Comparison of ENCODE assay signal across 8 cellular contexts in genomic region chr17:7583253-7584109, GRCh38. TPM values are rescaled to one million over a fixed set of nuclear protein-coding genes. Genes with fewer than 3 reads are reported as not detected.
A peak's percentile ranks its signal among the peaks of the same experiment; 100 is the strongest.
DNase-seq lines count a peak whose midpoint lies in the region; ATAC-seq, FAIRE-seq and TF ChIP-seq lines count a peak whose summit lies in the region.

TSS of gene MPDU1 (plus strand) at chr17:7583852. CDS start at chr17:7583863, 11 bp downstream.

- WGBS in A549 (ENCODE audit: missing lambda C conversion rate), result 11% methylated on average over 59 of the region's 69 CpGs
- WGBS in mammary epithelial cell (ENCODE audit: low coverage, missing lambda C conversion rate), result 6% methylated on average over 63 of the region's 69 CpGs
- 15 to 20% (median 16%) methylated on average over 69 of the region's 69 CpGs for WGBS in small intestine, 3 donors

- H3K27me3 ChIP-seq in WERI-Rb-1 (ENCODE audit: insufficient read depth, low read depth, severe bottlenecking) (no peaks in the 10 kb centered on the region), mammary epithelial cell (ENCODE audit: insufficient read depth, low read length) (no peaks in the 10 kb centered on the region), small intestine (ENCODE audit: control insufficient read depth in 2 of 2, insufficient read depth in 2 of 2, low read length in 2 of 2) (no peaks in the 10 kb centered on the region)

- peak within 1 kb of the TSS; percentile 84 for H3K4me2 ChIP-seq in A549
- peak within 1 kb of the TSS; percentile 87 for H3K4me2 ChIP-seq in mammary epithelial cell (ENCODE audit: insufficient read depth, low read depth, low read length)

- dilution Hi-C loops in mammary epithelial cell (cut with HindIII; ENCODE audit: low sequenced_read_pairs), result loop anchor here (5.0 kb wide), 2 partner anchors 104 to 106 kb away; partner anchors contain the start of genes TP53, WRAP53 and ZBTB4

- no peak for TF ChIP-seq EP300 in A549 (IDR thresholded peaks at IDR 0.05)

- H2AFZ ChIP-seq in mammary epithelial cell (ENCODE audit: low read depth, low read length), result peak within 1 kb of the TSS; percentile 89

- no peak for TF ChIP-seq RAD21 in A549 (conservative IDR thresholded peaks at IDR 0.05 in 1 of 2, IDR thresholded peaks at IDR 0.05 in 1 of 2)

- peak; percentile 74 for TF ChIP-seq POLR2A in A549 (IDR thresholded peaks at IDR 0.05; ENCODE audit: low read length)

- peak; percentile 35 to 68 for ATAC-seq in A549
- ATAC-seq in GM18867 (IDR thresholded peaks at IDR 0.05; ENCODE audit: unreplicated experiment), result peak; percentile 65
- peak; percentile 49 for ATAC-seq in HG03103 (IDR thresholded peaks at IDR 0.05; ENCODE audit: low read depth, unreplicated experiment)

- DNase-seq in A549 (ENCODE audit: low read depth in 1 of 2, low spot score in 1 of 2), result peak; percentile 89 to 97
- peak; percentile 96 for DNase-seq in NCI-H2227 (lab: John Stamatoyannopoulos, UW; ENCODE audit: unreplicated experiment)
- peak; percentile 97 for DNase-seq in WERI-Rb-1
- peak; percentile 95 for DNase-seq in mammary epithelial cell
- peak; percentile 86 for DNase-seq in iPS-NIHi11 (ENCODE audit: low spot score)
- peak; percentile 95 for DNase-seq in small intestine

- intact Hi-C loops in mammary epithelial cell (cut with micrococcal nuclease), result loop anchor here (1.0 to 10.0 kb wide), 2 partner anchors 11 to 539 kb away; partner anchors contain the start of gene SLC16A11

- H3K4me1 ChIP-seq in A549 (peaks cover 50% of the 10 kb centered on the region), mammary epithelial cell (ENCODE audit: insufficient read depth, low read length) (peaks cover 66% of the 10 kb centered on the region), small intestine (ENCODE audit: control insufficient read depth in 2 of 2, insufficient read depth in 1 of 2, low read depth in 1 of 2, low read length in 1 of 2) (peaks cover 3 to 11% of the 10 kb centered on the region in 2 donors)

- H3K4me3 ChIP-seq in A549 (peak within 1 kb of the TSS; percentile 66), WERI-Rb-1 (ENCODE audit: low read depth, low read length) (peak within 1 kb of the TSS; percentile 53), mammary epithelial cell (replicated peaks in 1 of 3; ENCODE audit: insufficient read depth in 1 of 3, low read depth in 2 of 3, low read length in 3 of 3) (peak within 1 kb of the TSS; percentile 42 to 63 (median 50)), small intestine (ENCODE audit: low read depth in 1 of 2, low read length in 2 of 2) (peak within 1 kb of the TSS; percentile 37 to 78)

- H3K36me3 ChIP-seq in WERI-Rb-1 (peaks cover 48% of the 10 kb centered on the region), mammary epithelial cell (ENCODE audit: insufficient read depth, low read length) (peaks cover 2% of the 10 kb centered on the region), small intestine (ENCODE audit: control insufficient read depth in 2 of 2, insufficient read depth in 2 of 2, low read length in 2 of 2) (peaks cover 0 to 7% of the 10 kb centered on the region in 2 donors)

- H4K20me1 ChIP-seq in mammary epithelial cell (ENCODE audit: insufficient read depth, low read length), result no peaks in the 10 kb centered on the region

- no TSS peak for BruUV-seq in mammary epithelial cell (replicated peaks; lab: Mats Ljungman, UMichigan)

- peaks cover 56% of the 10 kb centered on the region for H3K79me2 ChIP-seq in mammary epithelial cell (ENCODE audit: insufficient read depth, low read length)

- H3K27ac ChIP-seq in A549, result peak within 1 kb of the TSS; percentile 91 to 96
- H3K27ac ChIP-seq in WERI-Rb-1, result peak within 1 kb of the TSS; percentile 97
- H3K27ac ChIP-seq in mammary epithelial cell (ENCODE audit: insufficient read depth, low read depth, low read length), result peak within 1 kb of the TSS; percentile 86
- H3K27ac ChIP-seq in small intestine (ENCODE audit: low read depth in 1 of 2, low read length in 1 of 2), result peak within 1 kb of the TSS; percentile 89 to 98

- in situ Hi-C loops in mammary epithelial cell (cut with MboI; ENCODE audit: low sequenced_read_pairs in 2 of 2), result no loop called here

- POLR2A ChIA-PET in A549 (lab: Yijun Ruan, JAX), result interaction anchor here (0.6 to 5.0 kb wide), 21 partner anchors 10 to 274 kb away, joined by 3 to 97 read pairs (median 5); partner anchors contain the start of genes DNAH2, FXR2, NAA38 and SAT2

- CTCF ChIA-PET in A549 (lab: Yijun Ruan, JAX), result interaction anchor here (0.9 to 12.1 kb wide), 12 partner anchors 8 to 267 kb away, joined by 3 to 184 read pairs (median 5); partner anchors contain the start of genes FXR2, SAT2, SENP3 and TMEM95
- CTCF ChIA-PET in mammary epithelial cell (lab: Charles Lee; ENCODE audit: low non-redundant PET), result no interaction called here

- TF ChIP-seq CTCF in A549 (IDR thresholded peaks at IDR 0.05), result no peak
- TF ChIP-seq CTCF in WERI-Rb-1 (IDR thresholded peaks at IDR 0.05; ENCODE audit: low read depth, low read length), result no peak
- TF ChIP-seq CTCF in mammary epithelial cell (conservative IDR thresholded peaks at IDR 0.05 in 1 of 2, IDR thresholded peaks at IDR 0.05 in 1 of 2; ENCODE audit: extremely low read depth in 1 of 2, insufficient read depth in 1 of 2, low read depth in 1 of 2, low read length in 2 of 2), result no peak

- H3K9ac ChIP-seq in mammary epithelial cell (ENCODE audit: insufficient read depth, low read length), result peak within 1 kb of the TSS; percentile 97

- H3K9me3 ChIP-seq in A549 (no peaks in the 10 kb centered on the region), WERI-Rb-1 (ENCODE audit: severe bottlenecking) (peaks cover 5% of the 10 kb centered on the region), mammary epithelial cell (replicated peaks; ENCODE audit: insufficient read depth, low read length) (no peaks in the 10 kb centered on the region), small intestine (ENCODE audit: control insufficient read depth, low read depth) (no peaks in the 10 kb centered on the region)

- FAIRE-seq in A549 (lab: Jason Lieb, UNC) (peak; percentile 67), small intestine (lab: Jason Lieb, UNC) (no peak)

TF ChIP-seq in A549, 52 proteins besides CTCF, POLR2A, EP300 and RAD21 (continues in another document):
- TF ChIP-seq RARB (CRISPR knock-in tag; IDR thresholded peaks at IDR 0.05) (peak; percentile 82; the same call in 1 of the 2 replicates), ELK1 (IDR thresholded peaks at IDR 0.05; ENCODE audit: low read depth, low read length) (no peak), NPAS2 (CRISPR knock-in tag; IDR thresholded peaks at IDR 0.05; ENCODE audit: borderline replicate concordance) (peak; percentile 79), MAX (IDR thresholded peaks at IDR 0.05) (peak; percentile 99), EHMT2 (IDR thresholded peaks at IDR 0.05; ENCODE audit: low read depth) (0 out of 2 replicates have a peak, but pooled peaks have one; percentile 48), ATOH8 (CRISPR knock-in tag; IDR thresholded peaks at IDR 0.05; ENCODE audit: low read depth) (peak; percentile 97), RFX5 (IDR thresholded peaks at IDR 0.05) (no peak), PBX3 (IDR thresholded peaks at IDR 0.05) (0 out of 2 replicates have a peak, but pooled peaks have one; percentile 41), NR3C1 (IDR thresholded peaks at IDR 0.05) (no peak), GATA3 (IDR thresholded peaks at IDR 0.05; ENCODE audit: borderline replicate concordance) (0 out of 2 replicates have a peak, but pooled peaks have one; percentile 39), ZSCAN20 (CRISPR knock-in tag; IDR thresholded peaks at IDR 0.05) (peak; percentile 91), POLR2AphosphoS2 (conservative IDR thresholded peaks at IDR 0.05; ENCODE audit: low read length) (no peak; the same call in 1 of the 2 replicates), HOXB5 (CRISPR knock-in tag; IDR thresholded peaks at IDR 0.05) (peak; percentile 95), HDAC2 (IDR thresholded peaks at IDR 0.05) (peak; percentile 79; the same call in 1 of the 2 replicates), RCOR1 (IDR thresholded peaks at IDR 0.05; ENCODE audit: low read depth, low read length) (no peak)

RNA-seq across cellular contexts. Expression of gene MPDU1, which starts in this region (rescaled TPM):
- polyA plus RNA-seq in A549 (2011; rRNA removed), result 148 and 204 TPM in 2 replicates
- 202 and 249 TPM in 2 replicates for polyA plus RNA-seq in A549 (2012; cell fraction: cytosol; rRNA removed)
- polyA plus RNA-seq in A549 (2012; cell fraction: nucleus; rRNA removed), result 243 and 331 TPM in 2 replicates
- polyA plus RNA-seq in A549 (2017; fragmentation: RNase III; extraction: RNeasy Plus Mini Kit Qiagen cat#74134 plus additional on column Dnase treatment), result 126 to 134 TPM (median 127 TPM) in 3 replicates
- polyA minus RNA-seq in A549 (2011; rRNA and poly(A)+ RNA removed), result 156 and 191 TPM in 2 replicates
- 10 to 100 TPM; 44.8 to 51.2 TPM for total RNA-seq in mammary epithelial cell
- 120 TPM for polyA plus RNA-seq in mammary epithelial cell
- polyA minus RNA-seq in mammary epithelial cell, result 57.9 TPM
- 100 to 1,000 TPM in 1 of 3 donors, 10 to 100 TPM in 2; 69.7 to 126 (median 74.9) TPM for polyA plus RNA-seq in small intestine

Comparison
In these comparisons a context has a peak if more than half of its experiments do, and no peak if none do; other contexts are left out.
1. Peak in every context shown above with its lines: DNase-seq, ATAC-seq, H3K4me3 ChIP-seq and H3K27ac ChIP-seq.